Comparison of ENCODE assay signal across 8 cellular contexts in genomic region chr19:1853295-1854031, GRCh38. TPM values are rescaled to one million over a fixed set of nuclear protein-coding genes. Genes with fewer than 3 reads are reported as not detected.
DNase-seq lines count a peak whose midpoint lies in the region; ATAC-seq, FAIRE-seq and TF ChIP-seq lines count a peak whose summit lies in the region.

No MANE protein-coding gene starts in this region.

- H3K27ac Mint-ChIP-seq in activated B cell treated with CpG ODN at 0.5 μM for 24 hours = peak overlapping the region; percentile 84

- peak overlapping the region; percentile 77 for H3K4me3 Mint-ChIP-seq in activated B cell treated with CpG ODN at 0.5 μM for 24 hours

- ATAC-seq in activated B cell treated with CpG ODN at 0.5 μM for 24 hours (ENCODE audit: low read depth) (peak; percentile 47), left colon (peak; percentile 30), HG02642 (IDR thresholded peaks at IDR 0.05; ENCODE audit: poor library complexity, unreplicated experiment) (no peak)

- H3K9me3 Mint-ChIP-seq in activated B cell treated with CpG ODN at 0.5 μM for 24 hours = no peaks in the 10 kb centered on the region

- intact Hi-C loops in activated B cell treated with CpG ODN at 0.5 μM for 24 hours (cut with micrococcal nuclease) = loop anchor here (1.0 to 10.0 kb wide), 2 partner anchors 9 to 761 kb away; no protein-coding TSS in a partner anchor
- intact Hi-C loops in left colon (cut with DNase I, micrococcal nuclease) = no loop called here

- H3K27me3 Mint-ChIP-seq in activated B cell treated with CpG ODN at 0.5 μM for 24 hours = no peaks in the 10 kb centered on the region

- H3K36me3 ChIP-seq in bronchial epithelial cell (ENCODE audit: control insufficient read depth, insufficient read depth, low read length) = peaks cover 2% of the 10 kb centered on the region

- H3K27me3 ChIP-seq in bronchial epithelial cell (ENCODE audit: control insufficient read depth, insufficient read depth, low read length) = no peaks in the 10 kb centered on the region

- POLR2A ChIA-PET in activated B cell treated with CpG ODN at 0.5 μM for 24 hours (lab: Charles Lee) = interaction anchor here (0.5 to 0.6 kb wide), 2 partner anchors 267 to 505 kb away, joined by 3 to 4 read pairs; no protein-coding TSS in a partner anchor

- TF ChIP-seq CTCF in activated B cell treated with CpG ODN at 0.5 μM for 24 hours (IDR thresholded peaks at IDR 0.05) (peak; percentile 60), bronchial epithelial cell (IDR thresholded peaks at IDR 0.05; ENCODE audit: insufficient read depth, low read length, severe bottlenecking) (peak; percentile 96)

- peak; percentile 52 to 71 for DNase-seq in NCI-H2081 (lab: John Stamatoyannopoulos, UW)
- no peak for DNase-seq in NCI-H2081 treated with DMSO at 0.1 percent for 48 hours (lab: John Stamatoyannopoulos, UW)
- peak; percentile 65 for DNase-seq in NCI-H2029 treated with DMSO at 0.1 percent for 48 hours (lab: John Stamatoyannopoulos, UW)
- DNase-seq in activated B cell treated with CpG ODN at 0.5 μM for 24 hours = peak; percentile 82
- DNase-seq in bronchial epithelial cell (ENCODE audit: low read depth) = peak; percentile 64
- peak; percentile 85 to 90 for DNase-seq in left colon
- DNase-seq in stimulated activated CD4-positive, alpha-beta T cell treated with anti-CD3 and anti-CD28 coated beads, TNF-alpha, amount 100 ng/mL, for 1 hour (ENCODE audit: low read depth in 3 of 3, low spot score in 1 of 3) = peak in 2 of 3 donors; percentile 57 to 71

- CTCF ChIA-PET in activated B cell treated with CpG ODN at 0.5 μM for 24 hours (lab: Charles Lee) = no interaction called here

- H3K4me3 ChIP-seq in bronchial epithelial cell (ENCODE audit: low read depth, low read length) = no peak overlapping the region

- no peak for FAIRE-seq in bronchial epithelial cell (lab: Jason Lieb, UNC)

- H3K36me3 Mint-ChIP-seq in activated B cell treated with CpG ODN at 0.5 μM for 24 hours (ENCODE audit: low read depth) = peaks cover 2% of the 10 kb centered on the region

- peaks cover 72% of the 10 kb centered on the region for H3K4me1 Mint-ChIP-seq in activated B cell treated with CpG ODN at 0.5 μM for 24 hours

RNA-seq across cellular contexts. Expression of gene REXO1, which starts 5.2 kb away (rescaled TPM):
- total RNA-seq in activated B cell treated with CpG ODN at 0.5 μM for 24 hours (56.3 and 69.6 TPM in 2 replicates), bronchial epithelial cell (2.4 and 3.8 TPM in 2 replicates), left colon (10 to 100 TPM; 41.9 to 43.0 TPM)

RNA-seq across cellular contexts. Expression of gene KLF16, which starts 9.9 kb away (rescaled TPM):
- total RNA-seq in activated B cell treated with CpG ODN at 0.5 μM for 24 hours (21.5 and 25.2 TPM in 2 replicates), bronchial epithelial cell (5.3 and 6.4 TPM in 2 replicates), left colon (10 to 100 TPM; 30.6 to 35.9 TPM)

RNA-seq across cellular contexts. Expression of gene ABHD17A, which starts 31.8 kb away (rescaled TPM):
- total RNA-seq in activated B cell treated with CpG ODN at 0.5 μM for 24 hours (57.4 and 64.3 TPM in 2 replicates), bronchial epithelial cell (48.4 and 71.0 TPM in 2 replicates), left colon (10 to 100 TPM; 61.5 to 63.5 TPM)

RNA-seq across cellular contexts. Expression of gene ATP8B3, which starts 41.4 kb away (rescaled TPM):
- total RNA-seq in activated B cell treated with CpG ODN at 0.5 μM for 24 hours = 2.3 and 3.9 TPM in 2 replicates
- 0.26 and 1.4 TPM in 2 replicates for total RNA-seq in bronchial epithelial cell
- under 1 TPM; 0.52 to 0.84 TPM for total RNA-seq in left colon

RNA-seq across cellular contexts. Expression of gene ADAT3, which starts 51.7 kb away (rescaled TPM):
- total RNA-seq in activated B cell treated with CpG ODN at 0.5 μM for 24 hours (8.5 and 14.1 TPM in 2 replicates), bronchial epithelial cell (0.79 and 1.9 TPM in 2 replicates), left colon (10 to 100 TPM; 19.1 to 29.1 TPM)
